In the genomic region with DNA sequence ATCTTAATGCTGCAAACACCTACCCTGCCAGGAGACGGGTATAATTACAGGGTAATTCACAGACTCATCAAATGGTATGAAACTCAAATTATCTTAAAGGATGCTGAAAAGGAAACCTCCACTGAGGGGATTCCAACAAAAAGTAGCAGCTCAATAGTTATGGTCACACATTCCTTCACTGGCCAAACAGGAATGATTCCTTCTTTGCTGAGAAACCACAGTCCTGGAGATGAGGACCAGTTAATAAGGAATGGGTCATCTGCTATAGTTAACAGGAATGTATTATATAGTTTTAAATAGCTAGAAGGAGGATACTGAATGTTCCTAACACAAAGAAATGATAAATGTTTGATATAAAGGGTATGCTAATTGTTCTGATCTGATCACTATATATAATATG, we compare ENCODE assay signal across 21 cellular contexts.
"Had no signal": no experiment of that assay in that cellular context is flagged by ENCODE, and none has a peak within 500 bp of the region (broad histone marks: within the 10 kb centered on the region; RNA-seq: fewer than 3 reads in every experiment).

No MANE protein-coding gene starts in this region.

- H3K27me3 ChIP-seq: ovary, right lobe of liver, testis, tibial artery, upper lobe of left lung had no signal

- H3K27ac ChIP-seq: coronary artery, lower lobe of right lung, ovary, right lobe of liver, testis, tibial artery, upper lobe of left lung had no signal

- H3K4me1 ChIP-seq: testis had no signal

- H3K9me3 ChIP-seq: lower lobe of right lung, ovary, right lobe of liver, testis, tibial artery, upper lobe of left lung had no signal

- DNase-seq: dermis blood vessel endothelial cell; effector memory CD8-positive, alpha-beta T cell; hypothalamus; immature natural killer cell; islet precursor cell; kidney glomerular epithelial cell; left ventricle myocardium superior; lower lobe of right lung; naive thymus-derived CD8-positive, alpha-beta T cell; nephron progenitor cell; occipital lobe; ovary; posterior cingulate gyrus; right lobe of liver; stimulated activated CD4-positive, alpha-beta T cell treated with anti-CD3 and anti-CD28 coated beads, Interleukin-4, amount 100 ng/mL, for 4 hours; stimulated activated naive CD8-positive, alpha-beta T cell treated with anti-CD3 and anti-CD28 coated beads, Interleukin-15, Interleukin-2, amounts not matched to agents 100 U/mL and 50 U/mL, for 24 hours; substantia nigra; testis; tibial artery; upper lobe of left lung had no signal

- H3K36me3 ChIP-seq: lower lobe of right lung, ovary, right lobe of liver, tibial artery, upper lobe of left lung had no signal

- H3K4me3 ChIP-seq: coronary artery, lower lobe of right lung, ovary, right lobe of liver, testis, tibial artery, upper lobe of left lung had no signal
